Comparison of ENCODE assay signal across 20 cellular contexts in genomic region chr2:28365158-28365557, GRCh38. TPM values are rescaled to one million over a fixed set of nuclear protein-coding genes. Genes with fewer than 3 reads are reported as not detected.
DNase-seq lines count a peak whose midpoint lies in the region; ATAC-seq, FAIRE-seq and TF ChIP-seq lines count a peak whose summit lies in the region.
"Had no signal": no experiment of that assay in that cellular context is flagged by ENCODE, and none has a peak within 500 bp of the region (broad histone marks: within the 10 kb centered on the region; RNA-seq: fewer than 3 reads in every experiment).

No MANE protein-coding gene starts in this region.

- peaks cover 17% of the 10 kb centered on the region for H3K4me1 ChIP-seq in mesenchymal stem cell (ENCODE audit: control insufficient read depth, insufficient read depth, low read depth, low read length)
- H3K4me1 ChIP-seq in small intestine (ENCODE audit: control insufficient read depth in 2 of 2, insufficient read depth in 1 of 2, low read depth in 1 of 2, low read length in 1 of 2) = peaks cover 5 to 8% of the 10 kb centered on the region in 2 donors

- FAIRE-seq in small intestine (lab: Jason Lieb, UNC) = no peak

- H3K23ac ChIP-seq in mesenchymal stem cell (ENCODE audit: low read length in 2 of 2) = no peak overlapping the region

- CTCF ChIA-PET in activated CD8-positive, alpha-beta T cell treated with anti-CD3 and anti-CD28 coated beads, Interleukin-2, amount 10 ng/mL, durations not matched to agents 7 days and 5 days (lab: Charles Lee) = interaction anchor here (1.0 to 1.5 kb wide), 6 partner anchors 15 to 269 kb away, joined by 3 to 4 read pairs (median 3); no protein-coding TSS in a partner anchor
- CTCF ChIA-PET in activated CD8-positive, alpha-beta T cell treated with anti-CD3 and anti-CD28 coated beads for 36 hours (lab: Charles Lee) = no interaction called here

- ATAC-seq in activated CD8-positive, alpha-beta T cell treated with anti-CD3 and anti-CD28 coated beads, Interleukin-2, amount 10 ng/mL, durations not matched to agents 7 days and 5 days = no peak
- no peak for ATAC-seq in activated CD8-positive, alpha-beta T cell treated with anti-CD3 and anti-CD28 coated beads for 36 hours
- ATAC-seq in T-helper 17 cell (no peak), GM18519 (IDR thresholded peaks at IDR 0.05; ENCODE audit: low FRiP score, unreplicated experiment) (no peak)
- ATAC-seq: activated naive CD4-positive, alpha-beta T cell treated with anti-CD3 and anti-CD28 coated beads, Interleukin-2, amount 50 U/mL, for 72 hours; Panc1 had no signal

- no peak overlapping the region for H4K8ac ChIP-seq in mesenchymal stem cell (ENCODE audit: low read length)

- intact Hi-C loops in activated CD8-positive, alpha-beta T cell treated with anti-CD3 and anti-CD28 coated beads for 36 hours (cut with micrococcal nuclease) = no loop called here

- H3K36me3 Mint-ChIP-seq in activated CD8-positive, alpha-beta T cell treated with anti-CD3 and anti-CD28 coated beads, Interleukin-2, amount 10 ng/mL, durations not matched to agents 7 days and 5 days (ENCODE audit: low read depth) = no peaks in the 10 kb centered on the region
- no peaks in the 10 kb centered on the region for H3K36me3 Mint-ChIP-seq in activated CD8-positive, alpha-beta T cell treated with anti-CD3 and anti-CD28 coated beads for 36 hours (ENCODE audit: low read depth)
- no peaks in the 10 kb centered on the region for H3K36me3 Mint-ChIP-seq in T-helper 17 cell (ENCODE audit: low read depth)
- H3K36me3 Mint-ChIP-seq: activated naive CD4-positive, alpha-beta T cell treated with anti-CD3 and anti-CD28 coated beads, Interleukin-2, amount 50 U/mL, for 72 hours had no signal

- H3K9me3 ChIP-seq in T-helper 17 cell (ENCODE audit: control insufficient read depth, low read length, poor library complexity, severe bottlenecking) (no peaks in the 10 kb centered on the region), mesenchymal stem cell (ENCODE audit: control insufficient read depth, low read length) (no peaks in the 10 kb centered on the region), small intestine (ENCODE audit: control insufficient read depth, low read depth) (no peaks in the 10 kb centered on the region)
- H3K9me3 ChIP-seq: mucosa of descending colon had no signal

- no peak overlapping the region for H4K91ac ChIP-seq in mesenchymal stem cell (ENCODE audit: low read length)

- H3K27me3 ChIP-seq in mesenchymal stem cell (ENCODE audit: control insufficient read depth in 1 of 2, insufficient read depth in 1 of 2, low read length in 2 of 2) = no peaks in the 10 kb centered on the region
- H3K27me3 ChIP-seq in small intestine (ENCODE audit: control insufficient read depth in 2 of 2, insufficient read depth in 2 of 2, low read length in 2 of 2) = no peaks in the 10 kb centered on the region

- no peak overlapping the region for H2BK5ac ChIP-seq in mesenchymal stem cell (ENCODE audit: low read depth, low read length, poor library complexity, severe bottlenecking)

- H3K18ac ChIP-seq in mesenchymal stem cell (ENCODE audit: low read depth in 1 of 2, low read length in 2 of 2) = no peak overlapping the region

- H3K27ac Mint-ChIP-seq in activated CD8-positive, alpha-beta T cell treated with anti-CD3 and anti-CD28 coated beads, Interleukin-2, amount 10 ng/mL, durations not matched to agents 7 days and 5 days = peak overlapping the region; percentile 60
- H3K27ac Mint-ChIP-seq in activated CD8-positive, alpha-beta T cell treated with anti-CD3 and anti-CD28 coated beads for 36 hours = no peak overlapping the region
- peak overlapping the region; percentile 32 for H3K27ac Mint-ChIP-seq in T-helper 17 cell
- H3K27ac Mint-ChIP-seq: activated B cell treated with CpG ODN at 0.5 μM for 24 hours; activated naive CD4-positive, alpha-beta T cell treated with anti-CD3 and anti-CD28 coated beads, Interleukin-2, amount 50 U/mL, for 72 hours had no signal

- 66% methylated on average over 8 of the region's 8 CpGs for WGBS in mesenchymal stem cell
- 38 to 62% (median 53%) methylated on average over 8 of the region's 8 CpGs for WGBS in small intestine, 3 donors

- H3K9me3 Mint-ChIP-seq in activated CD8-positive, alpha-beta T cell treated with anti-CD3 and anti-CD28 coated beads, Interleukin-2, amount 10 ng/mL, durations not matched to agents 7 days and 5 days (ENCODE audit: insufficient read depth) = no peaks in the 10 kb centered on the region
- no peaks in the 10 kb centered on the region for H3K9me3 Mint-ChIP-seq in activated CD8-positive, alpha-beta T cell treated with anti-CD3 and anti-CD28 coated beads for 36 hours
- H3K9me3 Mint-ChIP-seq: activated B cell treated with CpG ODN at 0.5 μM for 24 hours; activated naive CD4-positive, alpha-beta T cell treated with anti-CD3 and anti-CD28 coated beads, Interleukin-2, amount 50 U/mL, for 72 hours; stimulated activated naive CD8-positive, alpha-beta T cell treated with anti-CD3 and anti-CD28 coated beads, Interleukin-15, Interleukin-2, amounts not matched to agents 100 ng/mL and 50 ng/mL, for 24 hours had no signal

- no peak for DNase-seq in activated CD8-positive, alpha-beta T cell treated with anti-CD3 and anti-CD28 coated beads, Interleukin-2, amount 10 ng/mL, durations not matched to agents 7 days and 5 days
- DNase-seq in activated CD8-positive, alpha-beta T cell treated with anti-CD3 and anti-CD28 coated beads for 36 hours = no peak
- DNase-seq in T-helper 17 cell = no peak
- no peak for DNase-seq in mesenchymal stem cell
- DNase-seq in small intestine = peak; percentile 67
- DNase-seq in epidermal melanocyte (ENCODE audit: insufficient read length, low spot score) = no peak
- no peak for DNase-seq in NCI-H510A (lab: John Stamatoyannopoulos, UW)
- DNase-seq: activated B cell treated with CpG ODN at 0.5 μM for 24 hours; effector CD4-positive, alpha-beta T cell; hippocampal formation; KG1; NCI-H1092 treated with DMSO at 0.1 percent for 48 hours; NCI-H774; SW 1271 had no signal

- no peak overlapping the region for H3K14ac ChIP-seq in mesenchymal stem cell (ENCODE audit: low read length in 2 of 2)

- H2AFZ ChIP-seq in mesenchymal stem cell (ENCODE audit: low read depth, low read length) = no peak overlapping the region

- no peak overlapping the region for H3K4ac ChIP-seq in mesenchymal stem cell (ENCODE audit: low read depth in 1 of 2, low read length in 2 of 2)

- H3K4me3 ChIP-seq in mesenchymal stem cell (ENCODE audit: insufficient read depth in 1 of 2, low read depth in 1 of 2, low read length in 2 of 2) (no peak overlapping the region), small intestine (ENCODE audit: low read depth in 1 of 2, low read length in 2 of 2) (no peak overlapping the region)
- H3K4me3 ChIP-seq: mucosa of descending colon had no signal

- peaks cover 74% of the 10 kb centered on the region for H3K4me1 Mint-ChIP-seq in activated CD8-positive, alpha-beta T cell treated with anti-CD3 and anti-CD28 coated beads, Interleukin-2, amount 10 ng/mL, durations not matched to agents 7 days and 5 days (ENCODE audit: low read depth)
- H3K4me1 Mint-ChIP-seq in activated CD8-positive, alpha-beta T cell treated with anti-CD3 and anti-CD28 coated beads for 36 hours (ENCODE audit: low read depth) = peaks cover 60% of the 10 kb centered on the region
- peaks cover 57% of the 10 kb centered on the region for H3K4me1 Mint-ChIP-seq in T-helper 17 cell

- H3K4me3 Mint-ChIP-seq in activated CD8-positive, alpha-beta T cell treated with anti-CD3 and anti-CD28 coated beads, Interleukin-2, amount 10 ng/mL, durations not matched to agents 7 days and 5 days = no peak overlapping the region
- no peak overlapping the region for H3K4me3 Mint-ChIP-seq in activated CD8-positive, alpha-beta T cell treated with anti-CD3 and anti-CD28 coated beads for 36 hours
- H3K4me3 Mint-ChIP-seq in T-helper 17 cell = no peak overlapping the region
- H3K4me3 Mint-ChIP-seq: activated B cell treated with CpG ODN at 0.5 μM for 24 hours; stimulated activated naive CD8-positive, alpha-beta T cell treated with anti-CD3 and anti-CD28 coated beads, Interleukin-15, Interleukin-2, amounts not matched to agents 100 ng/mL and 50 ng/mL, for 24 hours had no signal

- H3K27me3 Mint-ChIP-seq in activated CD8-positive, alpha-beta T cell treated with anti-CD3 and anti-CD28 coated beads, Interleukin-2, amount 10 ng/mL, durations not matched to agents 7 days and 5 days (ENCODE audit: low read depth) = no peaks in the 10 kb centered on the region
- H3K27me3 Mint-ChIP-seq in activated CD8-positive, alpha-beta T cell treated with anti-CD3 and anti-CD28 coated beads for 36 hours = no peaks in the 10 kb centered on the region
- no peaks in the 10 kb centered on the region for H3K27me3 Mint-ChIP-seq in T-helper 17 cell

- H2AK5ac ChIP-seq in mesenchymal stem cell (ENCODE audit: low read length, severe bottlenecking) = no peak overlapping the region

- no peak for TF ChIP-seq CTCF in activated CD8-positive, alpha-beta T cell treated with anti-CD3 and anti-CD28 coated beads for 36 hours (IDR thresholded peaks at IDR 0.05)

- no peak overlapping the region for H2BK15ac ChIP-seq in mesenchymal stem cell (ENCODE audit: low read depth, poor library complexity, severe bottlenecking)

- H3K9ac ChIP-seq in mesenchymal stem cell (ENCODE audit: low read length) = no peak overlapping the region

- peak overlapping the region; percentile 3 to 51 for H2BK12ac ChIP-seq in mesenchymal stem cell (ENCODE audit: low read length in 2 of 2)

- H3K79me1 ChIP-seq in mesenchymal stem cell (replicated peaks; ENCODE audit: low read length, poor library complexity, severe bottlenecking) = no peaks in the 10 kb centered on the region

- POLR2A ChIA-PET in activated CD8-positive, alpha-beta T cell treated with anti-CD3 and anti-CD28 coated beads, Interleukin-2, amount 10 ng/mL, durations not matched to agents 7 days and 5 days (lab: Charles Lee) = interaction anchor here (0.8 kb wide), 1 partner anchor 36 kb away, joined by 3 read pairs; no protein-coding TSS in a partner anchor
- POLR2A ChIA-PET in activated CD8-positive, alpha-beta T cell treated with anti-CD3 and anti-CD28 coated beads for 36 hours (lab: Charles Lee) = interaction anchor here (1.1 to 2.1 kb wide), 3 partner anchors 11 to 24 kb away, joined by 4 to 6 read pairs (median 5); no protein-coding TSS in a partner anchor

- H3K4me2 ChIP-seq in mesenchymal stem cell (ENCODE audit: low read length, poor library complexity, severe bottlenecking) = no peak overlapping the region

- H3K36me3 ChIP-seq in mesenchymal stem cell (ENCODE audit: control insufficient read depth in 1 of 2, insufficient read depth in 2 of 2, low read depth in 1 of 2, low read length in 2 of 2) (no peaks in the 10 kb centered on the region), small intestine (ENCODE audit: control insufficient read depth in 2 of 2, insufficient read depth in 2 of 2, low read length in 2 of 2) (no peaks in the 10 kb centered on the region)

- H3K27ac ChIP-seq in mesenchymal stem cell (ENCODE audit: low read length, poor library complexity, severe bottlenecking) (no peak overlapping the region), small intestine (ENCODE audit: low read depth in 1 of 2, low read length in 1 of 2) (peak overlapping the region in 1 of 2 donors; percentile 2)
- H3K27ac ChIP-seq: HL-60 had no signal

- H2BK120ac ChIP-seq in mesenchymal stem cell (ENCODE audit: low read depth, low read length) = no peak overlapping the region

RNA-seq across cellular contexts. Expression of gene FOSL2, which starts 27.5 kb away (rescaled TPM):
- 10 to 100 TPM; 37.3 to 40.9 TPM for total RNA-seq in activated CD8-positive, alpha-beta T cell treated with anti-CD3 and anti-CD28 coated beads, Interleukin-2, amount 10 ng/mL, durations not matched to agents 7 days and 5 days
- total RNA-seq in activated CD8-positive, alpha-beta T cell treated with anti-CD3 and anti-CD28 coated beads for 36 hours = 100 to 1,000 TPM; 114 to 119 TPM
- total RNA-seq in T-helper 17 cell = 100 to 1,000 TPM; 114 to 153 TPM
- polyA plus RNA-seq in mesenchymal stem cell (2013, experiment 1 of 2) = 15.6 TPM
- polyA plus RNA-seq in mesenchymal stem cell (2013, experiment 2 of 2) = 14.8 TPM
- 10 to 100 TPM; 29.2 to 41.4 (median 40.0) TPM for polyA plus RNA-seq in small intestine
